ENCODE assay signal across 8 cellular contexts in the genomic region with DNA sequence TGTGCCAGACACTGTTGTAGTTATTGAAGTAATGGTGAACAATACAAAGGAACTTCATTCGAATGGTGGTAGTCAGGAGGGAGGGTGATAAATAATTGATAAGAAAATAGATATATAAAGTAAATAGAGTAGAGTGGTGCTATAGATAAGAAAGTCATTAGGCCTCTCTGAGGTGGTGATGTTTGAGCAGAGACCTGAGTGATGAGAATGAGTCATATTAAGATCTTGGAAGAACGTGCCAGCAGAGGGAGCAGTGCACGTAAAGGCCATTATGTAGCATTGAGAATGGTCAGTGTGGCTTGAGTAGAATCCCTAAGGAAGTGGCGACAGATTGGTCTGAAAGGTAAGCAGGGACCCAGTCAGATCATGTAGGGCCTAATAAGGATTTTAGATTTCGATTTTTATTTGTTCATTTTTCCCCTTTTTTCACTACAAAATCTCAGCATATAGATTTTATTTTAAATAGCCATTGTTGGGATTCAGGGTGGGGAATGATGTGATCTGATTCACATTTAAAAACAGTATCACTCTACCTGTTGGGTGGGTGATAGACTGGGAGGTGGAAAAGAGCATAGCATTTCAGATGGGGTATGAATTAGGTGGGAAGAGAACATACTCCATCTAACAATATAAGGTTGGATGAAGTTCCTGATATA. TPM values are rescaled to one million over a fixed set of nuclear protein-coding genes. Genes with fewer than 3 reads are reported as not detected.
DNase-seq lines count a peak whose midpoint lies in the region; ATAC-seq and TF ChIP-seq lines count a peak whose summit lies in the region.

No MANE protein-coding gene starts in this region.

- TF ChIP-seq CTCF in GM12874 (IDR thresholded peaks at IDR 0.05; ENCODE audit: insufficient read depth, low read depth, low read length) (peak; percentile 49; the same call in 1 of the 2 replicates), breast epithelium (IDR thresholded peaks at IDR 0.05) (peak in 2 of 3 donors; percentile 47 to 48), left lung (IDR thresholded peaks at IDR 0.05) (peak; percentile 20 to 22), uterus (IDR thresholded peaks at IDR 0.05) (peak in 3 of 4 experiments; percentile 27 to 38 (median 37))

- H3K27ac ChIP-seq in breast epithelium (no peak overlapping the region), left lung (no peak overlapping the region), uterus (no peak overlapping the region)

- no peaks in the 10 kb centered on the region for H3K36me3 ChIP-seq in breast epithelium
- no peaks in the 10 kb centered on the region for H3K36me3 ChIP-seq in left lung
- no peaks in the 10 kb centered on the region for H3K36me3 ChIP-seq in uterus

- no peaks in the 10 kb centered on the region for H3K27me3 ChIP-seq in breast epithelium
- no peaks in the 10 kb centered on the region for H3K27me3 ChIP-seq in left lung
- no peaks in the 10 kb centered on the region for H3K27me3 ChIP-seq in uterus

- no peak overlapping the region for H3K4me3 ChIP-seq in breast epithelium
- no peak overlapping the region for H3K4me3 ChIP-seq in left lung
- H3K4me3 ChIP-seq in uterus, result no peak overlapping the region

- intact Hi-C loops in breast epithelium (cut with DNase I; ENCODE audit: low total_unique reads) (no loop called here), left lung (cut with DNase I) (no loop called here), uterus (cut with DNase I; ENCODE audit: low total_unique reads) (no loop called here)

- H3K9me3 ChIP-seq in breast epithelium (no peaks in the 10 kb centered on the region), left lung (no peaks in the 10 kb centered on the region), uterus (no peaks in the 10 kb centered on the region)

- TF ChIP-seq POLR2A in breast epithelium (IDR thresholded peaks at IDR 0.05) (no peak), uterus (IDR thresholded peaks at IDR 0.05) (no peak)

- ATAC-seq in HG03060 (IDR thresholded peaks at IDR 0.05; ENCODE audit: low read depth, unreplicated experiment) (peak; percentile 58), left lung (peak; percentile 97)

- DNase-seq in AML-193 (lab: John Stamatoyannopoulos, UW) (peak; percentile 47 to 61), NCI-H82 treated with DMSO at 0.1 percent for 48 hours (lab: John Stamatoyannopoulos, UW; ENCODE audit: unreplicated experiment) (peak; percentile 21), breast epithelium (ENCODE audit: low spot score in 2 of 2) (peak in 1 of 2 donors; percentile 24), left lung (no peak), uterus (peak; percentile 37 to 44)
- no peak for DNase-seq in NK-92 treated with Interleukin-12 subunit alpha and Interleukin-12 subunit beta, amount 100 ng/mL, for 24 hours (lab: John Stamatoyannopoulos, UW)

- no peaks in the 10 kb centered on the region for H3K4me1 ChIP-seq in breast epithelium
- H3K4me1 ChIP-seq in left lung, result no peaks in the 10 kb centered on the region
- H3K4me1 ChIP-seq in uterus, result no peaks in the 10 kb centered on the region

RNA-seq across cellular contexts. Expression of gene CCDC90B, which starts 44.7 kb away (rescaled TPM):
- total RNA-seq in breast epithelium (10 to 100 TPM; 35.2 to 47.7 (median 35.4) TPM), left lung (10 to 100 TPM; 22.5 to 30.1 TPM), uterus (10 to 100 TPM in 3 of 4 donors, 1 to 10 TPM in 1; 7.4 to 87.1 (median 47.7) TPM)

RNA-seq across cellular contexts. Expression of gene ANKRD42, which starts 47.9 kb away (rescaled TPM):
- total RNA-seq in breast epithelium, result 10 to 100 TPM; 17.0 to 22.7 (median 17.4) TPM
- 10 to 100 TPM; 11.5 to 14.1 TPM for total RNA-seq in left lung
- 10 to 100 TPM in 2 of 4 donors, 1 to 10 TPM in 2; 3.3 to 21.7 (median 9.0) TPM for total RNA-seq in uterus

Comparison
In these comparisons a context has a peak if more than half of its experiments do, and no peak if none do; other contexts are left out.
1. DNase-seq: peak in AML-193 (2 of 2), NCI-H82 treated with DMSO at 0.1 percent for 48 hours (single experiment) and uterus (2 of 2); none in left lung (0 of 2) and NK-92 treated with Interleukin-12 subunit alpha and Interleukin-12 subunit beta, amount 100 ng/mL, for 24 hours (single experiment).
2. Peak in every context shown above with its lines, with median percentiles within 50 percentile points of each other: CTCF ChIP-seq.